Comparison of ENCODE assay signal across 34 cellular contexts in the genomic region with DNA sequence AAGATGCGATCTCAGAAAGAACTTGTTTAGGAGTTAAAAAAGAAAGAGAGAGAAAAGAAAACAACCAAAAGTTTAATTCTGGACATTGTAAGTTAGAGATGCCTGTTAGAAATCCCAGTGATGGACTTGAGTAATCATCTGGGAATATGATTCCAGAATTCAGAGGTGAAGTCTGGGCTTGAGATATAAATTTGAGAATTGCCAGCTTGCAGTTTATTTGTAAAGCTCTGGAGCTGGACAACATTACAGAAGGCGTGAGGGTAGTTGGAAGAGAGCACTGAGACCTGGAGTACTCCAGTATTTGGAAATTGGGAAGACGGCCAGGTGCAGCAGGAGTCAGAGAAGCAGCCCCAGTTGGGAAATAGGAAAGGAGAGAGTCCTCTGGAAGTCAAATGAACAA.
"Had no signal": no experiment of that assay in that cellular context is flagged by ENCODE, and none has a peak within 500 bp of the region (broad histone marks: within the 10 kb centered on the region; RNA-seq: fewer than 3 reads in every experiment).

No MANE protein-coding gene starts in this region.

- ATAC-seq: activated CD8-positive, alpha-beta T cell treated with anti-CD3 and anti-CD28 coated beads for 36 hours; activated naive CD4-positive, alpha-beta T cell treated with anti-CD3 and anti-CD28 coated beads, Interleukin-2, amount 50 U/mL, for 72 hours; activated T-cell treated with anti-CD3 and anti-CD28 coated beads, Interleukin-2, amount 50 U/mL, for 4 hours; activated T-cell treated with anti-CD3 and anti-CD28 coated beads, Interleukin-2, amount 50 U/mL, for 72 hours; activated T-helper 17 cell treated with anti-CD3 and anti-CD28 coated beads, Interleukin-2, amount 50 U/mL, for 72 hours; body of pancreas had no signal

- H3K4me1 ChIP-seq: adrenal gland, body of pancreas, breast epithelium had no signal

- DNase-seq: activated B cell treated with CpG ODN at 0.5 μM for 24 hours; activated CD4-positive, alpha-beta memory T cell treated with anti-CD3 and anti-CD28 coated beads for 36 hours; activated CD4-positive, alpha-beta T cell treated with anti-CD3 and anti-CD28 coated beads for 4 hours; activated CD4-positive, alpha-beta T cell treated with anti-CD3 and anti-CD28 coated beads, Interleukin-2, amount 10 ng/mL, durations not matched to agents 24 days and 14 days; activated CD4-positive, alpha-beta T cell treated with anti-CD3 and anti-CD28 coated beads, Interleukin-2, amount 50 U/mL, for 1 hour; activated CD4-positive, alpha-beta T cell treated with anti-CD3 and anti-CD28 coated beads, Interleukin-2, amount 50 U/mL, for 4 hours; activated CD4-positive, CD25-positive, alpha-beta regulatory T cell treated with anti-CD3 and anti-CD28 coated beads, Interleukin-2, amount 50 U/mL, for 72 hours; activated CD8-positive, alpha-beta memory T cell treated with anti-CD3 and anti-CD28 coated beads, Interleukin-2, amount 50 U/mL, for 4 hours; activated CD8-positive, alpha-beta T cell treated with anti-CD3 and anti-CD28 coated beads for 36 hours; activated effector memory CD4-positive, alpha-beta T cell treated with anti-CD3 and anti-CD28 coated beads, Interleukin-2, amount 50 U/mL, for 16 hours; activated gamma-delta T cell treated with Interleukin-2 at 50 U/mL for 16 hours; activated naive CD4-positive, alpha-beta T cell; activated naive CD4-positive, alpha-beta T cell treated with anti-CD3 and anti-CD28 coated beads for 36 hours; activated naive CD4-positive, alpha-beta T cell treated with anti-CD3 and anti-CD28 coated beads, Interleukin-2, amount 50 U/mL, for 16 hours; activated naive CD8-positive, alpha-beta T cell treated with anti-CD3 and anti-CD28 coated beads for 36 hours; activated T-cell treated with anti-CD3 and anti-CD28 coated beads for 4 hours; activated T-cell treated with anti-CD3 and anti-CD28 coated beads, Interleukin-2, amount 50 U/mL, for 1 hour; activated T-cell treated with anti-CD3 and anti-CD28 coated beads, Interleukin-2, amount 50 U/mL, for 4 hours; activated T-cell treated with anti-CD3 and anti-CD28 coated beads, Interleukin-2, amount 50 U/mL, for 72 hours; adrenal gland; amniotic stem cell; aorta; body of pancreas; brain microvascular endothelial cell; central memory CD4-positive, alpha-beta T cell; T-helper 1 cell; T-helper 2 cell; T-helper 9 cell had no signal

- H3K9me3 ChIP-seq: adrenal gland, body of pancreas, breast epithelium had no signal

- H3K4me3 ChIP-seq: adrenal gland, body of pancreas, breast epithelium had no signal

- H3K27ac ChIP-seq: adrenal gland, body of pancreas, brain microvascular endothelial cell, breast epithelium, VCaP had no signal

- H3K36me3 ChIP-seq: adrenal gland, brain microvascular endothelial cell, breast epithelium had no signal

- FAIRE-seq: astrocyte, TTC549 had no signal

- H3K27me3 ChIP-seq: adrenal gland, body of pancreas, brain microvascular endothelial cell, breast epithelium had no signal
